In genomic region chr2:37837576-37838335, GRCh38 we compare ENCODE assay signal across 19 cellular contexts.
A peak's percentile ranks its signal among the peaks of the same experiment; 100 is the strongest.
DNase-seq lines count a peak whose midpoint lies in the region; ATAC-seq, FAIRE-seq and TF ChIP-seq lines count a peak whose summit lies in the region.
"Had no signal": no experiment of that assay in that cellular context is flagged by ENCODE, and none has a peak within 500 bp of the region (broad histone marks: within the 10 kb centered on the region; RNA-seq: fewer than 3 reads in every experiment).

No MANE protein-coding gene starts in this region.

- H3K27ac ChIP-seq in AG04450 (ENCODE audit: low read depth, low read length): peak overlapping the region; percentile 47
- H3K27ac ChIP-seq in pancreas: no peak overlapping the region
- H3K27ac ChIP-seq in CD8-positive, alpha-beta memory T cell (ENCODE audit: low read depth, low read length): no peak overlapping the region
- H3K27ac ChIP-seq: thoracic aorta had no signal

- peaks cover 0 to under 1% (median under 1%) of the 10 kb centered on the region in 3 donors for H3K4me1 Mint-ChIP-seq in CD8-positive, alpha-beta memory T cell

- peaks cover 1 to 11% of the 10 kb centered on the region in 2 donors for H3K27me3 Mint-ChIP-seq in CD8-positive, alpha-beta memory T cell
- H3K27me3 Mint-ChIP-seq: activated CD4-positive, alpha-beta memory T cell treated with anti-CD3 and anti-CD28 coated beads for 36 hours had no signal

- no peaks in the 10 kb centered on the region for H3K9me3 Mint-ChIP-seq in CD8-positive, alpha-beta memory T cell
- H3K9me3 Mint-ChIP-seq: activated CD4-positive, alpha-beta memory T cell treated with anti-CD3 and anti-CD28 coated beads for 36 hours; activated T-helper 1 cell treated with anti-CD3 and anti-CD28 coated beads, Interleukin-12 subunit alpha, Interleukin-12 subunit beta, Interleukin-2, Interleukin-4 antibody, amounts not matched to agents 30 ng/mL and 10 ng/mL and 1 ng/mL, durations not matched to agents 14 hours and 24 hours and 36 hours; naive thymus-derived CD4-positive, alpha-beta T cell had no signal

- WGBS in pancreas, 2 donors: 65% methylated on average over 6 of the region's 6 CpGs

- no peak overlapping the region for H3K27ac Mint-ChIP-seq in CD8-positive, alpha-beta memory T cell
- H3K27ac Mint-ChIP-seq: activated CD4-positive, alpha-beta memory T cell treated with anti-CD3 and anti-CD28 coated beads for 36 hours; activated T-helper 1 cell treated with anti-CD3 and anti-CD28 coated beads, Interleukin-12 subunit alpha, Interleukin-12 subunit beta, Interleukin-2, Interleukin-4 antibody, amounts not matched to agents 30 ng/mL and 10 ng/mL and 1 ng/mL, durations not matched to agents 14 hours and 24 hours and 36 hours; naive thymus-derived CD4-positive, alpha-beta T cell had no signal

- peaks cover 0 to 1% (median 0%) of the 10 kb centered on the region in 3 donors for H3K36me3 Mint-ChIP-seq in CD8-positive, alpha-beta memory T cell
- H3K36me3 Mint-ChIP-seq: activated CD4-positive, alpha-beta memory T cell treated with anti-CD3 and anti-CD28 coated beads for 36 hours; naive thymus-derived CD4-positive, alpha-beta T cell had no signal

- DNase-seq in AG04450 (ENCODE audit: low read depth, low spot score): peak; percentile 75
- peak; percentile 23 for DNase-seq in kidney glomerular epithelial cell (lab: John Stamatoyannopoulos, UW)
- peak in 1 of 6 donors; percentile 23 for DNase-seq in pancreas
- DNase-seq in frontal cortex (ENCODE audit: low spot score in 2 of 2): no peak
- DNase-seq in COLO668 (lab: John Stamatoyannopoulos, UW; ENCODE audit: unreplicated experiment): no peak
- no peak for DNase-seq in CD8-positive, alpha-beta memory T cell
- DNase-seq in DMS114 treated with DMSO at 0.1 percent for 48 hours (lab: John Stamatoyannopoulos, UW; ENCODE audit: unreplicated experiment): no peak
- DNase-seq: ACHN; activated CD4-positive, alpha-beta memory T cell treated with anti-CD3 and anti-CD28 coated beads for 36 hours; MM.1S; naive thymus-derived CD4-positive, alpha-beta T cell; NCI-H1930; NCI-H524; PC-3; stimulated activated CD4-positive, alpha-beta T cell treated with anti-CD3 and anti-CD28 coated beads, Interleukin-2, amount 100 ng/mL, for 24 hours had no signal

- H3K27me3 ChIP-seq in AG04450 (ENCODE audit: control insufficient read depth, insufficient read depth, low read length) (no peaks in the 10 kb centered on the region), pancreas (no peaks in the 10 kb centered on the region)
- no peaks in the 10 kb centered on the region for H3K27me3 ChIP-seq in CD8-positive, alpha-beta memory T cell (ENCODE audit: insufficient read depth, low read length, poor library complexity, severe bottlenecking)

- CTCF ChIA-PET in AG04450 (lab: Charles Lee): interaction anchor here (0.6 to 2.4 kb wide), 5 partner anchors 9 to 442 kb away, joined by 3 to 7 read pairs (median 7); no protein-coding TSS in a partner anchor
- CTCF ChIA-PET in CD8-positive, alpha-beta memory T cell (lab: Charles Lee): interaction anchor here (1.3 to 12.2 kb wide), 3 partner anchors 40 to 442 kb away, joined by 3 to 213 read pairs (median 10); no protein-coding TSS in a partner anchor

- FAIRE-seq in endometrium (lab: Jason Lieb, UNC) (peak; percentile 98), pancreas (lab: Jason Lieb, UNC) (no peak), frontal cortex (lab: Jason Lieb, UNC) (no peak)
- FAIRE-seq: H54 had no signal

- no peaks in the 10 kb centered on the region for H3K9me3 ChIP-seq in AG04450 (ENCODE audit: control insufficient read depth, insufficient read depth, low read length)
- H3K9me3 ChIP-seq in pancreas: no peaks in the 10 kb centered on the region
- H3K9me3 ChIP-seq in CD8-positive, alpha-beta memory T cell (ENCODE audit: low read length): no peaks in the 10 kb centered on the region
- H3K9me3 ChIP-seq: thoracic aorta had no signal

- no peak overlapping the region for H3K4me3 ChIP-seq in AG04450 (ENCODE audit: low read depth, low read length)
- H3K4me3 ChIP-seq in pancreas: no peak overlapping the region
- H3K4me3 ChIP-seq in CD8-positive, alpha-beta memory T cell (ENCODE audit: low read length): no peak overlapping the region
- H3K4me3 ChIP-seq: thoracic aorta had no signal

- intact Hi-C loops in pancreas (cut with DNase I): loop anchor here in 1 of 3 donors (10.0 kb wide), 1 partner anchor 423 kb away; no protein-coding TSS in a partner anchor

- no peaks in the 10 kb centered on the region for H3K36me3 ChIP-seq in pancreas
- no peaks in the 10 kb centered on the region for H3K36me3 ChIP-seq in CD8-positive, alpha-beta memory T cell (ENCODE audit: insufficient read depth, low read length)
- H3K36me3 ChIP-seq: thoracic aorta had no signal

- TF ChIP-seq CTCF in AG04450 (IDR thresholded peaks at IDR 0.05; ENCODE audit: low read depth, low read length) (no peak), pancreas (IDR thresholded peaks at IDR 0.05) (no peak)

- POLR2A ChIA-PET in AG04450 (lab: Yijun Ruan, JAX): interaction anchor here (0.6 to 0.9 kb wide), 3 partner anchors 33 to 196 kb away, joined by 3 to 4 read pairs (median 3); no protein-coding TSS in a partner anchor
- POLR2A ChIA-PET in CD8-positive, alpha-beta memory T cell (lab: Charles Lee): no interaction called here

- H3K4me1 ChIP-seq in pancreas: no peaks in the 10 kb centered on the region
- no peaks in the 10 kb centered on the region for H3K4me1 ChIP-seq in CD8-positive, alpha-beta memory T cell (ENCODE audit: insufficient read depth, low read length)

- no peak overlapping the region for H3K4me3 Mint-ChIP-seq in CD8-positive, alpha-beta memory T cell
- H3K4me3 Mint-ChIP-seq: activated CD4-positive, alpha-beta memory T cell treated with anti-CD3 and anti-CD28 coated beads for 36 hours; activated T-helper 1 cell treated with anti-CD3 and anti-CD28 coated beads, Interleukin-12 subunit alpha, Interleukin-12 subunit beta, Interleukin-2, Interleukin-4 antibody, amounts not matched to agents 30 ng/mL and 10 ng/mL and 1 ng/mL, durations not matched to agents 14 hours and 24 hours and 36 hours; naive thymus-derived CD4-positive, alpha-beta T cell had no signal

- ATAC-seq in pancreas: peak in 3 of 4 donors; percentile 45 to 54 (median 53)
- ATAC-seq: naive thymus-derived CD4-positive, alpha-beta T cell; PC-3 had no signal

Comparison
In these comparisons a context has a peak if more than half of its experiments do, and no peak if none do; other contexts are left out.
1. DNase-seq: peak in AG04450 (single experiment) and kidney glomerular epithelial cell (single experiment); none in frontal cortex (0 of 2), COLO668 (single experiment), CD8-positive, alpha-beta memory T cell (0 of 5) and DMS114 treated with DMSO at 0.1 percent for 48 hours (single experiment).